In the genomic region with DNA sequence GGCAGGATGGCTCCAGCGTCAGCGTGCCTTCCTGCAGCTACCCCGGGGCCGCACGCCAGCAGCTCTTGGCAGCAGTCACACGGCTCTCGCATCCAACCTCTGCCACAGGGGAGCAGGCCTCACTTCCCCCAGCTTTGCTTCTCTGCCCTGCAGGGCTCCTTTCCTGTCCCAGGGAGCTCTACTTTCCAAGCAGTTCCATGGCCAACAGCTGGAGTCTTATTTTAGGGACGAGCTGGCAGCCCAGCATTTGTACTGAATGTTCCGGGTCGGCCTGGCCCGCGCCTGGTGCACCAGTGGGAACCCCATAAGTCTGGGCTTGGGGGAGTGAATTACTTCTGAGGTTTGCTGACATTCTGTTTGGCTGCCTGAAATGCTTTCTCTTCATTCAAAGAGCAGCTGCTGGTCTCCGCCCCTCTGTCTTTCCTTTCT, we compare ENCODE assay signal across 1 cellular context.
TF ChIP-seq lines count a peak whose summit lies in the region.

No MANE protein-coding gene starts in this region.

TF ChIP-seq in WTC11, 78 proteins besides CTCF, POLR2A, EP300 and RAD21 (continued from another document):
- TF ChIP-seq, protein P1, sequence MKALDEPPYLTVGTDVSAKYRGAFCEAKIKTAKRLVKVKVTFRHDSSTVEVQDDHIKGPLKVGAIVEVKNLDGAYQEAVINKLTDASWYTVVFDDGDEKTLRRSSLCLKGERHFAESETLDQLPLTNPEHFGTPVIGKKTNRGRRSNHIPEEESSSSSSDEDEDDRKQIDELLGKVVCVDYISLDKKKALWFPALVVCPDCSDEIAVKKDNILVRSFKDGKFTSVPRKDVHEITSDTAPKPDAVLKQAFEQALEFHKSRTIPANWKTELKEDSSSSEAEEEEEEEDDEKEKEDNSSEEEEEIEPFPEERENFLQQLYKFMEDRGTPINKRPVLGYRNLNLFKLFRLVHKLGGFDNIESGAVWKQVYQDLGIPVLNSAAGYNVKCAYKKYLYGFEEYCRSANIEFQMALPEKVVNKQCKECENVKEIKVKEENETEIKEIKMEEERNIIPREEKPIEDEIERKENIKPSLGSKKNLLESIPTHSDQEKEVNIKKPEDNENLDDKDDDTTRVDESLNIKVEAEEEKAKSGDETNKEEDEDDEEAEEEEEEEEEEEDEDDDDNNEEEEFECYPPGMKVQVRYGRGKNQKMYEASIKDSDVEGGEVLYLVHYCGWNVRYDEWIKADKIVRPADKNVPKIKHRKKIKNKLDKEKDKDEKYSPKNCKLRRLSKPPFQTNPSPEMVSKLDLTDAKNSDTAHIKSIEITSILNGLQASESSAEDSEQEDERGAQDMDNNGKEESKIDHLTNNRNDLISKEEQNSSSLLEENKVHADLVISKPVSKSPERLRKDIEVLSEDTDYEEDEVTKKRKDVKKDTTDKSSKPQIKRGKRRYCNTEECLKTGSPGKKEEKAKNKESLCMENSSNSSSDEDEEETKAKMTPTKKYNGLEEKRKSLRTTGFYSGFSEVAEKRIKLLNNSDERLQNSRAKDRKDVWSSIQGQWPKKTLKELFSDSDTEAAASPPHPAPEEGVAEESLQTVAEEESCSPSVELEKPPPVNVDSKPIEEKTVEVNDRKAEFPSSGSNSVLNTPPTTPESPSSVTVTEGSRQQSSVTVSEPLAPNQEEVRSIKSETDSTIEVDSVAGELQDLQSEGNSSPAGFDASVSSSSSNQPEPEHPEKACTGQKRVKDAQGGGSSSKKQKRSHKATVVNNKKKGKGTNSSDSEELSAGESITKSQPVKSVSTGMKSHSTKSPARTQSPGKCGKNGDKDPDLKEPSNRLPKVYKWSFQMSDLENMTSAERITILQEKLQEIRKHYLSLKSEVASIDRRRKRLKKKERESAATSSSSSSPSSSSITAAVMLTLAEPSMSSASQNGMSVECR (CRISPR knock-in tag; IDR thresholded peaks at IDR 0.05; ENCODE audit: borderline replicate concordance): no peak
- TF ChIP-seq, protein P2, sequence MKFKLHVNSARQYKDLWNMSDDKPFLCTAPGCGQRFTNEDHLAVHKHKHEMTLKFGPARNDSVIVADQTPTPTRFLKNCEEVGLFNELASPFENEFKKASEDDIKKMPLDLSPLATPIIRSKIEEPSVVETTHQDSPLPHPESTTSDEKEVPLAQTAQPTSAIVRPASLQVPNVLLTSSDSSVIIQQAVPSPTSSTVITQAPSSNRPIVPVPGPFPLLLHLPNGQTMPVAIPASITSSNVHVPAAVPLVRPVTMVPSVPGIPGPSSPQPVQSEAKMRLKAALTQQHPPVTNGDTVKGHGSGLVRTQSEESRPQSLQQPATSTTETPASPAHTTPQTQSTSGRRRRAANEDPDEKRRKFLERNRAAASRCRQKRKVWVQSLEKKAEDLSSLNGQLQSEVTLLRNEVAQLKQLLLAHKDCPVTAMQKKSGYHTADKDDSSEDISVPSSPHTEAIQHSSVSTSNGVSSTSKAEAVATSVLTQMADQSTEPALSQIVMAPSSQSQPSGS (CRISPR knock-in tag; IDR thresholded peaks at IDR 0.05; ENCODE audit: borderline replicate concordance, low read depth): no peak
- no peak for TF ChIP-seq NFATC4 (CRISPR knock-in tag; IDR thresholded peaks at IDR 0.05)
